ENCODE assay signal across 8 cellular contexts in the genomic region with DNA sequence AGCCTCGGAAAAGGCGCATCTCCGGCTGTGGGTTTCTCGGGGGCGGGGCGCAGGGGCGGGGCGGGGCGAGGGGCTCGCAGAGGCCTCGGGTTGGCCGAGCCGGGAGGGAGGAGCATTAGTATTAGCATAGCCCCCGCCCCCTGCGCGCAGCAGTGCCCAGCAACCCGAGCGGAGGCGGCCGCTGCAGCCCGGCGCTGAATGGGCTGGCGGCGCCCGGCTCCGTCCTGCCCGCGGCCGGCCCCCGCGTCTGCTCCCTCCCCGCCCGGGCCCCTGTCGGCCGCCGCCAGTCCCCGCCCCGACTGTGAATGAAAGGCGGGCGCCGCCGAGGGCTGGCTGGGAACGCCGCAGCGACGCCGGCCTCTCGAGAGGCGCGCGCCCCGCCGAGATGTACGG. TPM values are rescaled to one million over a fixed set of nuclear protein-coding genes. Genes with fewer than 3 reads are reported as not detected.
DNase-seq lines count a peak whose midpoint lies in the region; ATAC-seq and TF ChIP-seq lines count a peak whose summit lies in the region.

Gene EFR3B (plus strand): TSS at position 149 of the 393 bp plus-strand sequence. CDS start 237 bp downstream, at position 386.

- H3K79me2 ChIP-seq in SU-DHL-6 (ENCODE audit: insufficient read depth, low read length), result no peaks in the 10 kb centered on the region

- intact Hi-C loops in Right ventricle myocardium inferior (cut with DNase I), result loop anchor here (1.0 to 5.0 kb wide), 4 partner anchors 35 to 87 kb away; no protein-coding TSS in a partner anchor
- intact Hi-C loops in ovary (cut with DNase I), result no loop called here

- peak within 1 kb of the TSS; percentile 74 for H3K4me2 ChIP-seq in SU-DHL-6 (ENCODE audit: low read depth, low read length, poor library complexity, severe bottlenecking)

- H3K4me1 ChIP-seq in ovary (ENCODE audit: insufficient read depth) (peaks cover 5% of the 10 kb centered on the region), thymus (ENCODE audit: control insufficient read depth, insufficient read depth, low read length) (peaks cover 9% of the 10 kb centered on the region)

- no peaks in the 10 kb centered on the region for H4K20me1 ChIP-seq in SU-DHL-6 (ENCODE audit: low read depth, low read length)

- H3K9ac ChIP-seq in SU-DHL-6 (ENCODE audit: low read length), result peak within 1 kb of the TSS; percentile 49

- WGBS in ovary, 3 donors, result 0 to 1% methylated on average over 21 to 54 of the region's 54 CpGs; no CpG with 5 or more reads in 1 of the 3 donors
- WGBS in thymus, result under 1% methylated on average over 54 of the region's 54 CpGs

- no peaks in the 10 kb centered on the region for H3K9me3 ChIP-seq in SU-DHL-6 (ENCODE audit: insufficient read depth, low read length)
- H3K9me3 ChIP-seq in ovary, result no peaks in the 10 kb centered on the region
- H3K9me3 ChIP-seq in thymus (ENCODE audit: control insufficient read depth), result no peaks in the 10 kb centered on the region

- H3K27ac ChIP-seq in SU-DHL-6 (ENCODE audit: low read depth, low read length) (no peak within 1 kb of the TSS), ovary (peak within 1 kb of the TSS in 1 of 2 donors; percentile 50), thymus (ENCODE audit: low read depth) (peak within 1 kb of the TSS; percentile 25)

- H3K4me3 ChIP-seq in SU-DHL-6 (ENCODE audit: insufficient read depth, low read length, poor library complexity, severe bottlenecking) (peak within 1 kb of the TSS; percentile 53), ovary (peak within 1 kb of the TSS; percentile 49), thymus (ENCODE audit: low read length) (peak within 1 kb of the TSS; percentile 67)

- H3K27me3 ChIP-seq in SU-DHL-6 (ENCODE audit: low read length) (0 out of 2 replicates have a peak, but pooled peaks cover 2% of the 10 kb centered on the region), ovary (no peaks in the 10 kb centered on the region), thymus (ENCODE audit: control insufficient read depth, insufficient read depth) (peaks cover 25% of the 10 kb centered on the region)

- peak; percentile 22 for TF ChIP-seq POLR2A in ovary (IDR thresholded peaks at IDR 0.05)

- H3K36me3 ChIP-seq in SU-DHL-6 (ENCODE audit: low read length) (no peaks in the 10 kb centered on the region), ovary (no peaks in the 10 kb centered on the region), thymus (ENCODE audit: control insufficient read depth, insufficient read depth) (no peaks in the 10 kb centered on the region)

- DNase-seq in GM10266 (ENCODE audit: extremely low spot score), result peak; percentile 98
- DNase-seq in NCI-H128 (lab: John Stamatoyannopoulos, UW; ENCODE audit: unreplicated experiment), result peak; percentile 82
- peak; percentile 78 for DNase-seq in activated naive CD8-positive, alpha-beta T cell treated with anti-CD3 and anti-CD28 coated beads, Interleukin-2, amount 50 U/mL, for 16 hours (ENCODE audit: low read depth, low spot score)
- DNase-seq in Right ventricle myocardium inferior (ENCODE audit: missing footprints), result peak; percentile 98
- peak; percentile 93 to 95 (median 95) for DNase-seq in ovary

- no peak within 1 kb of the TSS for H2AFZ ChIP-seq in SU-DHL-6 (ENCODE audit: low read depth, low read length, severe bottlenecking)

- H3K9me2 ChIP-seq in SU-DHL-6 (replicated peaks; ENCODE audit: insufficient read depth, low read length), result no peaks in the 10 kb centered on the region

- peak; percentile 91 for ATAC-seq in HG02642 (IDR thresholded peaks at IDR 0.05; ENCODE audit: poor library complexity, unreplicated experiment)
- peak; percentile 99 for ATAC-seq in Right ventricle myocardium inferior

- TF ChIP-seq CTCF in GM10266 (IDR thresholded peaks at IDR 0.05; ENCODE audit: control insufficient read depth, insufficient read depth, low read depth, missing control alignments), result no peak
- no peak for TF ChIP-seq CTCF in SU-DHL-6 (IDR thresholded peaks at IDR 0.05; ENCODE audit: insufficient read depth, low read length, poor library complexity, severe bottlenecking)
- TF ChIP-seq CTCF in ovary (IDR thresholded peaks at IDR 0.05), result peak in 1 of 3 donors; percentile 30

- H3F3A ChIP-seq in SU-DHL-6 (ENCODE audit: insufficient read depth), result no peaks in the 10 kb centered on the region

- no peak for TF ChIP-seq EP300 in ovary (IDR thresholded peaks at IDR 0.05)

RNA-seq across cellular contexts. Expression of gene EFR3B, which starts in this region (rescaled TPM):
- total RNA-seq in Right ventricle myocardium inferior (4.1 TPM), ovary (1 to 10 TPM in 6 of 7 donors, under 1 TPM in 1; 0.36 to 4.5 (median 1.5) TPM)
- polyA plus RNA-seq in ovary (under 1 TPM; 0.45 to 0.93 TPM), thymus (0.18 TPM)
